ENCODE assay signal across 14 cellular contexts in genomic region chr5:65075623-65076250, GRCh38.
DNase-seq lines count a peak whose midpoint lies in the region; ATAC-seq and TF ChIP-seq lines count a peak whose summit lies in the region.
"Had no signal": no experiment of that assay in that cellular context is flagged by ENCODE, and none has a peak within 500 bp of the region (broad histone marks: within the 10 kb centered on the region; RNA-seq: fewer than 3 reads in every experiment).

No MANE protein-coding gene starts in this region.

- no peak for TF ChIP-seq CTCF in SK-N-SH (IDR thresholded peaks at IDR 0.05)
- no peak for TF ChIP-seq CTCF in fibroblast of villous mesenchyme (IDR thresholded peaks at IDR 0.05; ENCODE audit: insufficient read depth, low read depth, low read length)

- intact Hi-C loops in sciatic nerve (cut with DNase I), result no loop called here

- H3K9ac ChIP-seq in SK-N-SH, result peak overlapping the region; percentile 41

- POLR2A ChIA-PET in SK-N-SH (lab: Yijun Ruan, JAX), result no interaction called here

- no peaks in the 10 kb centered on the region for H3K79me2 ChIP-seq in SK-N-SH (ENCODE audit: insufficient read depth)

- peak overlapping the region; percentile 60 for H3K4me2 ChIP-seq in SK-N-SH

- peaks cover 8 to 31% of the 10 kb centered on the region in 2 experiments; a peak in 2 of 4 replicates for H3K4me1 ChIP-seq in SK-N-SH (ENCODE audit: control insufficient read depth in 1 of 2, insufficient read depth in 2 of 2, low read depth in 1 of 2, low read length in 1 of 2)
- H3K4me1 ChIP-seq: left lung had no signal

- H3K4me3 ChIP-seq in SK-N-SH (ENCODE audit: low read depth in 2 of 2, low read length in 1 of 2) (peak overlapping the region in 1 of 2 experiments; percentile 1; a peak in 1 of 4 replicates), fibroblast of villous mesenchyme (ENCODE audit: low read depth, low read length) (no peak overlapping the region)
- H3K4me3 ChIP-seq: left lung, SJCRH30 had no signal

- TF ChIP-seq EP300 in SK-N-SH (IDR thresholded peaks at IDR 0.05; ENCODE audit: borderline replicate concordance in 1 of 2, low read depth in 1 of 2, low read length in 1 of 2), result peak in 1 of 2 experiments; percentile 20; a peak in 1 of 4 replicates

- DNase-seq in SK-N-SH (no peak), fibroblast of villous mesenchyme (ENCODE audit: low read depth) (peak; percentile 27), sciatic nerve (ENCODE audit: low spot score) (no peak), OCI-M2 (lab: John Stamatoyannopoulos, UW; ENCODE audit: unreplicated experiment) (no peak), RKO (ENCODE audit: low spot score) (no peak), SHP77 treated with DMSO at 0.1 percent for 48 hours (lab: John Stamatoyannopoulos, UW) (no peak)
- DNase-seq in stimulated activated naive CD4-positive, alpha-beta T cell (lab: John Stamatoyannopoulos, UW), result no peak
- DNase-seq: caudate nucleus, NCI-H187, T-helper 9 cell had no signal

- H4K20me1 ChIP-seq in SK-N-SH (ENCODE audit: insufficient read depth), result no peaks in the 10 kb centered on the region

- no peaks in the 10 kb centered on the region for H3K36me3 ChIP-seq in SK-N-SH (replicated peaks in 1 of 2; ENCODE audit: control insufficient read depth in 1 of 2, insufficient read depth in 2 of 2, low read length in 1 of 2)
- H3K36me3 ChIP-seq: left lung, SJCRH30 had no signal

- 67% methylated on average over 2 of the region's 2 CpGs for WGBS in SK-N-SH (ENCODE audit: low lambda C conversion rate)

- peak; percentile 7 for ATAC-seq in HG03521 (IDR thresholded peaks at IDR 0.05; ENCODE audit: unreplicated experiment)
- ATAC-seq in sciatic nerve, result peak; percentile 13

- H2AFZ ChIP-seq in SK-N-SH (ENCODE audit: low read depth), result peak overlapping the region; percentile 80; the same call in 1 of the 2 replicates

- CTCF ChIA-PET in SK-N-SH (lab: Yijun Ruan, JAX), result no interaction called here

- no peaks in the 10 kb centered on the region for H3K27me3 ChIP-seq in SK-N-SH (ENCODE audit: insufficient read depth)
- H3K27me3 ChIP-seq: left lung, SJCRH30 had no signal

- no peaks in the 10 kb centered on the region for H3K9me2 ChIP-seq in SK-N-SH

- H3K27ac ChIP-seq in SK-N-SH (ENCODE audit: low read depth in 2 of 2, low read length in 1 of 2), result peak overlapping the region; percentile 80 to 83
- H3K27ac ChIP-seq: left lung, SJCRH30 had no signal

- peaks cover 14% of the 10 kb centered on the region for H3F3A ChIP-seq in SK-N-SH (replicated peaks; ENCODE audit: insufficient read depth)

- no peaks in the 10 kb centered on the region for H3K9me3 ChIP-seq in SK-N-SH
- H3K9me3 ChIP-seq: Caco-2, left lung, SJCRH30 had no signal

- TF ChIP-seq RAD21 in SK-N-SH (IDR thresholded peaks at IDR 0.05; ENCODE audit: low read length), result no peak

TF ChIP-seq in SK-N-SH, 30 proteins besides CTCF, POLR2A, EP300 and RAD21:
- TF ChIP-seq TCF12 (IDR thresholded peaks at IDR 0.05) (peak; percentile 68; the same call in 1 of the 2 replicates), NFIC (IDR thresholded peaks at IDR 0.05; ENCODE audit: borderline replicate concordance) (no peak), YY1 (IDR thresholded peaks at IDR 0.05; ENCODE audit: low read depth) (peak; percentile 2; the same call in 1 of the 2 replicates), JUND (IDR thresholded peaks at IDR 0.05) (0 out of 2 replicates have a peak, but pooled peaks have one; percentile 19)
- TF ChIP-seq, protein P1, sequence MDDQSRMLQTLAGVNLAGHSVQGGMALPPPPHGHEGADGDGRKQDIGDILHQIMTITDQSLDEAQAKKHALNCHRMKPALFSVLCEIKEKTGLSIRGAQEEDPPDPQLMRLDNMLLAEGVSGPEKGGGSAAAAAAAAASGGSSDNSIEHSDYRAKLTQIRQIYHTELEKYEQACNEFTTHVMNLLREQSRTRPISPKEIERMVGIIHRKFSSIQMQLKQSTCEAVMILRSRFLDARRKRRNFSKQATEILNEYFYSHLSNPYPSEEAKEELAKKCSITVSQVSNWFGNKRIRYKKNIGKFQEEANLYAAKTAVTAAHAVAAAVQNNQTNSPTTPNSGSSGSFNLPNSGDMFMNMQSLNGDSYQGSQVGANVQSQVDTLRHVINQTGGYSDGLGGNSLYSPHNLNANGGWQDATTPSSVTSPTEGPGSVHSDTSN (IDR thresholded peaks at IDR 0.05), result peak; percentile 85
